Comparison of ENCODE assay signal across 17 cellular contexts in genomic region chr3:123431658-123432323, GRCh38. TPM values are rescaled to one million over a fixed set of nuclear protein-coding genes. Genes with fewer than 3 reads are reported as not detected.
DNase-seq lines count a peak whose midpoint lies in the region; ATAC-seq and TF ChIP-seq lines count a peak whose summit lies in the region.
"Had no signal": no experiment of that assay in that cellular context is flagged by ENCODE, and none has a peak within 500 bp of the region (broad histone marks: within the 10 kb centered on the region; RNA-seq: fewer than 3 reads in every experiment).

No MANE protein-coding gene starts in this region.

- TF ChIP-seq CTCF in left ventricle myocardium inferior (IDR thresholded peaks at IDR 0.05; ENCODE audit: borderline replicate concordance) (no peak), colonic mucosa (IDR thresholded peaks at IDR 0.05) (no peak), neural crest cell (conservative IDR thresholded peaks at IDR 0.05) (no peak)

- H3K27ac Mint-ChIP-seq in neural crest cell (ENCODE audit: unreplicated experiment): peak overlapping the region; percentile 35
- H3K27ac Mint-ChIP-seq: activated naive CD4-positive, alpha-beta T cell treated with anti-CD3 and anti-CD28 coated beads, Interleukin-2, amount 50 U/mL, for 72 hours; T-cell had no signal

- H3K27me3 ChIP-seq in left ventricle myocardium inferior (ENCODE audit: low read depth) (no peaks in the 10 kb centered on the region), colonic mucosa (no peaks in the 10 kb centered on the region)

- H3K27ac ChIP-seq in left ventricle myocardium inferior (replicated peaks): peak overlapping the region; percentile 89
- peak overlapping the region; percentile 74 for H3K27ac ChIP-seq in colonic mucosa

- DNase-seq in left ventricle myocardium inferior (no peak), left ventricle myocardium superior (no peak), colonic mucosa (peak; percentile 61), neural crest cell (ENCODE audit: low read depth, low spot score) (no peak), cerebellum (ENCODE audit: low spot score) (no peak)
- DNase-seq in activated naive CD4-positive, alpha-beta T cell (lab: John Stamatoyannopoulos, UW): no peak
- no peak for DNase-seq in stimulated activated CD4-positive, alpha-beta T cell treated with anti-CD3 and anti-CD28 coated beads, Interleukin-4, amount 100 ng/mL, for 4 hours
- DNase-seq: glutamatergic neuron; H7; retina; stimulated activated CD4-positive, alpha-beta T cell treated with anti-CD3 and anti-CD28 coated beads, Interleukin-4, amount 100 ng/mL, for 24 hours; T-cell had no signal

- H3K27me3 Mint-ChIP-seq in neural crest cell (ENCODE audit: low read depth): no peaks in the 10 kb centered on the region

- no peaks in the 10 kb centered on the region for H3K36me3 ChIP-seq in left ventricle myocardium inferior
- no peaks in the 10 kb centered on the region for H3K36me3 ChIP-seq in colonic mucosa

- no peaks in the 10 kb centered on the region for H3K9me3 ChIP-seq in left ventricle myocardium inferior (replicated peaks)
- no peaks in the 10 kb centered on the region for H3K9me3 ChIP-seq in colonic mucosa

- no peak for ATAC-seq in left ventricle myocardium superior
- no peak for ATAC-seq in GM21515 (IDR thresholded peaks at IDR 0.05; ENCODE audit: unreplicated experiment)
- ATAC-seq: activated CD4-positive, CD25-positive, alpha-beta regulatory T cell treated with anti-CD3 and anti-CD28 coated beads, Interleukin-2, amount 50 U/mL, for 24 hours; activated naive CD4-positive, alpha-beta T cell treated with anti-CD3 and anti-CD28 coated beads, Interleukin-2, amount 50 U/mL, for 72 hours; T-cell had no signal

- H3K9ac ChIP-seq in colonic mucosa (ENCODE audit: low read depth in 2 of 2, low read length in 2 of 2): peak overlapping the region in 1 of 2 donors; percentile 60

- H3K9me3 Mint-ChIP-seq in neural crest cell: no peaks in the 10 kb centered on the region
- H3K9me3 Mint-ChIP-seq: activated naive CD4-positive, alpha-beta T cell treated with anti-CD3 and anti-CD28 coated beads, Interleukin-2, amount 50 U/mL, for 72 hours; central memory CD8-positive, alpha-beta T cell; T-cell had no signal

- H3K4me1 ChIP-seq in left ventricle myocardium inferior (peaks cover 90% of the 10 kb centered on the region), colonic mucosa (peaks cover 14% of the 10 kb centered on the region)

- no peak overlapping the region for H3K4me3 Mint-ChIP-seq in neural crest cell
- H3K4me3 Mint-ChIP-seq: central memory CD8-positive, alpha-beta T cell; T-cell had no signal

- H3K4me1 Mint-ChIP-seq in neural crest cell: peaks cover 15% of the 10 kb centered on the region
- H3K4me1 Mint-ChIP-seq: central memory CD8-positive, alpha-beta T cell; T-cell had no signal

- H3K4me3 ChIP-seq in left ventricle myocardium inferior (no peak overlapping the region), colonic mucosa (no peak overlapping the region)

- H3K36me3 Mint-ChIP-seq in neural crest cell (ENCODE audit: low read depth): no peaks in the 10 kb centered on the region
- H3K36me3 Mint-ChIP-seq: activated naive CD4-positive, alpha-beta T cell treated with anti-CD3 and anti-CD28 coated beads, Interleukin-2, amount 50 U/mL, for 72 hours; T-cell had no signal

- intact Hi-C loops in left ventricle myocardium inferior (cut with micrococcal nuclease): no loop called here
- intact Hi-C loops in left ventricle myocardium superior (cut with micrococcal nuclease): no loop called here
- intact Hi-C loops in colonic mucosa (cut with DNase I): no loop called here

RNA-seq across cellular contexts. Expression of gene ADCY5, which starts 17.1 kb away (rescaled TPM):
- total RNA-seq in left ventricle myocardium inferior (249 TPM), left ventricle myocardium superior (273 TPM), colonic mucosa (1 to 10 TPM; 5.6 to 7.8 TPM), neural crest cell (2.2 and 2.8 TPM in 2 replicates), cerebellum (23.5 TPM)
- total RNA-seq: activated naive CD4-positive, alpha-beta T cell treated with anti-CD3 and anti-CD28 coated beads, Interleukin-2, amount 50 U/mL, for 72 hours; NCI-H460 had no signal

Comparison
In these comparisons a context has a peak if more than half of its experiments do, and no peak if none do; other contexts are left out.
1. RNA of gene ADCY5, which starts 17.1 kb away (total RNA-seq): 273 TPM in left ventricle myocardium superior (single experiment) and 249 TPM in left ventricle myocardium inferior (single experiment); 23.5 TPM in cerebellum (single experiment), 5.6 to 7.8 TPM in colonic mucosa and 2.2 to 2.8 TPM in neural crest cell; every median in the first group is over 10 times any median in the second.